Comparison of ENCODE assay signal across 20 cellular contexts in genomic region chr20:62554214-62554897, GRCh38.
DNase-seq lines count a peak whose midpoint lies in the region; ATAC-seq, FAIRE-seq and TF ChIP-seq lines count a peak whose summit lies in the region.
"Had no signal": no experiment of that assay in that cellular context is flagged by ENCODE, and none has a peak within 500 bp of the region (broad histone marks: within the 10 kb centered on the region; RNA-seq: fewer than 3 reads in every experiment).

No MANE protein-coding gene starts in this region.

- H2AFZ ChIP-seq in H1 (ENCODE audit: low read length) (no peak overlapping the region), neural progenitor cell (replicated peaks) (no peak overlapping the region)

- CTCF ChIA-PET in H1 (lab: Charles Lee; ENCODE audit: partially characterized antibody): interaction anchor here (0.7 to 2.7 kb wide), 10 partner anchors 10 to 69 kb away, joined by 3 to 15 read pairs (median 4); no protein-coding TSS in a partner anchor

- H3K4me2 ChIP-seq in H1 (ENCODE audit: insufficient read depth in 1 of 2, low read depth in 2 of 2, low read length in 2 of 2) (no peak overlapping the region), neural progenitor cell (no peak overlapping the region)

- DNase-seq in right atrium auricular region (ENCODE audit: low spot score) (no peak), left cardiac atrium (no peak), H1 (ENCODE audit: low read depth in 1 of 2, low spot score in 2 of 2) (no peak), neural progenitor cell (ENCODE audit: low spot score) (no peak), thyroid gland (no peak)
- DNase-seq: BE2C; CD8-positive, alpha-beta T cell; DND-41; GDM1; NCI-H446 treated with DMSO at 0.1 percent for 48 hours; NCI-H82 had no signal

- H3K4me3 Mint-ChIP-seq in neural progenitor cell: no peak overlapping the region
- H3K4me3 Mint-ChIP-seq: CD8-positive, alpha-beta T cell had no signal

- no peak overlapping the region for H2BK12ac ChIP-seq in H1 (ENCODE audit: low read depth, low read length)

- H3K27me3 ChIP-seq in right atrium auricular region (no peaks in the 10 kb centered on the region), H1 (replicated peaks in 1 of 4; ENCODE audit: control insufficient read depth in 3 of 4, extremely low read depth in 1 of 4, insufficient read depth in 3 of 4, low read length in 3 of 4) (peaks cover 10 to 27% (median 20%) of the 10 kb centered on the region in 4 experiments), neural progenitor cell (peaks cover 50% of the 10 kb centered on the region), stomach smooth muscle (ENCODE audit: control insufficient read depth in 1 of 2, insufficient read depth in 2 of 2, low read length in 2 of 2) (peaks cover 0 to 3% of the 10 kb centered on the region in 2 donors), thyroid gland (peaks cover 17% of the 10 kb centered on the region)

- intact Hi-C loops in left cardiac atrium (cut with DNase I): loop anchor here in 1 of 2 donors (5.0 kb wide), 1 partner anchor 37 kb away; no protein-coding TSS in a partner anchor
- intact Hi-C loops in thyroid gland (cut with DNase I): no loop called here

- ATAC-seq in left cardiac atrium (no peak), HG03354 (IDR thresholded peaks at IDR 0.05; ENCODE audit: poor library complexity, severe bottlenecking, unreplicated experiment) (no peak), HG02642 (IDR thresholded peaks at IDR 0.05; ENCODE audit: poor library complexity, unreplicated experiment) (no peak)
- ATAC-seq: CD8-positive, alpha-beta T cell; HCT116; K562 had no signal

- H3K27ac ChIP-seq in right atrium auricular region (peak overlapping the region; percentile 91 to 92), H1 (ENCODE audit: low read depth, low read length) (no peak overlapping the region), neural progenitor cell (no peak overlapping the region), stomach smooth muscle (ENCODE audit: low read length) (peak overlapping the region; percentile 71), thyroid gland (no peak overlapping the region)
- H3K27ac ChIP-seq: SJSA1 had no signal

- no peak overlapping the region for H2BK20ac ChIP-seq in H1 (ENCODE audit: low read length)

- no peak overlapping the region for H4K8ac ChIP-seq in H1 (ENCODE audit: extremely low read depth, insufficient read depth, low read length)

- no peak for FAIRE-seq in H1 (lab: Jason Lieb, UNC)
- FAIRE-seq: D721Med, GM12892, GM19239, K562 had no signal

- no peak overlapping the region for H3K56ac ChIP-seq in H1 (replicated peaks; ENCODE audit: insufficient read length, low read depth, low read length)

- H2AK5ac ChIP-seq in H1 (ENCODE audit: low read depth, low read length): no peak overlapping the region

- H3K4me1 ChIP-seq in right atrium auricular region: peaks cover 0 to 59% of the 10 kb centered on the region in 2 donors
- peaks cover 0 to 11% (median 2%) of the 10 kb centered on the region in 4 experiments; a peak in 5 of 7 replicates for H3K4me1 ChIP-seq in H1 (replicated peaks in 1 of 4; ENCODE audit: control insufficient read depth in 3 of 4, insufficient read depth in 4 of 4, low read length in 3 of 4)
- H3K4me1 ChIP-seq in neural progenitor cell: peaks cover 21% of the 10 kb centered on the region
- H3K4me1 ChIP-seq in stomach smooth muscle (ENCODE audit: control insufficient read depth, insufficient read depth, low read length): peaks cover 82% of the 10 kb centered on the region
- peaks cover 11 to 21% of the 10 kb centered on the region in 2 donors for H3K4me1 ChIP-seq in thyroid gland
- H3K4me1 ChIP-seq: BE2C, SJSA1 had no signal

- H3K9me3 ChIP-seq in right atrium auricular region: no peaks in the 10 kb centered on the region
- no peaks in the 10 kb centered on the region for H3K9me3 ChIP-seq in H1 (ENCODE audit: insufficient read depth in 2 of 2, low read depth in 1 of 2, low read length in 1 of 2)
- no peaks in the 10 kb centered on the region for H3K9me3 ChIP-seq in neural progenitor cell (ENCODE audit: low read depth)
- no peaks in the 10 kb centered on the region for H3K9me3 ChIP-seq in stomach smooth muscle (ENCODE audit: control insufficient read depth in 2 of 2, low read length in 2 of 2)
- H3K9me3 ChIP-seq in thyroid gland: no peaks in the 10 kb centered on the region
- H3K9me3 ChIP-seq: BE2C, SJSA1 had no signal

- peaks cover 39% of the 10 kb centered on the region for H3K4me1 Mint-ChIP-seq in neural progenitor cell

- TF ChIP-seq POLR2A in H1 (IDR thresholded peaks at IDR 0.05; ENCODE audit: control extremely low read depth in 1 of 2, low read depth in 2 of 2, low read length in 2 of 2) (no peak), thyroid gland (IDR thresholded peaks at IDR 0.05) (no peak)

- peak overlapping the region; percentile 55 for H4K91ac ChIP-seq in H1 (replicated peaks; ENCODE audit: insufficient read length, low read length)

- H3K9me3 Mint-ChIP-seq in neural progenitor cell: no peaks in the 10 kb centered on the region
- H3K9me3 Mint-ChIP-seq: CD8-positive, alpha-beta T cell had no signal

- no peak overlapping the region for H2BK15ac ChIP-seq in H1 (ENCODE audit: low read length)

- no peak overlapping the region for H3K4ac ChIP-seq in H1 (replicated peaks; ENCODE audit: insufficient read length, low read depth, low read length)

- no peak overlapping the region for H3K18ac ChIP-seq in H1 (ENCODE audit: extremely low read depth, low read length)

- TF ChIP-seq EP300 in H1 (IDR thresholded peaks at IDR 0.05; ENCODE audit: borderline replicate concordance in 1 of 2, low read depth in 2 of 2, low read length in 2 of 2): no peak

- H4K20me1 ChIP-seq in H1 (replicated peaks in 1 of 2; ENCODE audit: control insufficient read depth in 1 of 2, insufficient read depth in 2 of 2, low read length in 2 of 2): peaks cover 0 to 2% of the 10 kb centered on the region in 2 experiments
- H4K20me1 ChIP-seq in neural progenitor cell (ENCODE audit: low read depth): peaks cover 4% of the 10 kb centered on the region

- no peak for TF ChIP-seq CTCF in right atrium auricular region (IDR thresholded peaks at IDR 0.05)
- no peak for TF ChIP-seq CTCF in H1 (IDR thresholded peaks at IDR 0.05; ENCODE audit: control extremely low read depth in 1 of 3, insufficient read depth in 1 of 3, low read depth in 1 of 3, low read length in 3 of 3)
- TF ChIP-seq CTCF in neural progenitor cell (IDR thresholded peaks at IDR 0.05): no peak
- TF ChIP-seq CTCF in thyroid gland (IDR thresholded peaks at IDR 0.05): no peak

- no peak overlapping the region for H2BK5ac ChIP-seq in H1 (ENCODE audit: low read depth, low read length)

- no peak overlapping the region for H2BK120ac ChIP-seq in H1 (replicated peaks; ENCODE audit: low read depth, low read length)

- H3K36me3 Mint-ChIP-seq in neural progenitor cell: no peaks in the 10 kb centered on the region
- H3K36me3 Mint-ChIP-seq: CD8-positive, alpha-beta T cell had no signal

- H3K27me3 Mint-ChIP-seq in neural progenitor cell (ENCODE audit: insufficient read depth, low read depth): peaks cover 24% of the 10 kb centered on the region

- no peaks in the 10 kb centered on the region for H3K79me2 ChIP-seq in H1 (ENCODE audit: control insufficient read depth in 1 of 2, insufficient read depth in 2 of 2, low read length in 2 of 2)
- H3K79me2 ChIP-seq in neural progenitor cell (ENCODE audit: low read depth): no peaks in the 10 kb centered on the region

- peaks cover 3% of the 10 kb centered on the region for H3F3A ChIP-seq in neural progenitor cell (ENCODE audit: low read depth)

- H3K27ac Mint-ChIP-seq in neural progenitor cell: peak overlapping the region; percentile 26
- H3K27ac Mint-ChIP-seq: CD8-positive, alpha-beta T cell had no signal

- WGBS in H1 (ENCODE audit: extremely low coverage in 1 of 2, insufficient coverage in 1 of 2, insufficient read length in 1 of 2, insufficient replicate concordance in 2 of 2, low coverage in 1 of 2, low lambda C conversion rate in 2 of 2, missing lambda C conversion rate in 1 of 2), 2 experiments: 87% methylated on average over 20 of the region's 35 CpGs; no CpG with 5 or more reads in 1 of the 2 experiments
- WGBS in thyroid gland, 2 donors: 64 to 74% methylated on average over 30 to 32 of the region's 35 CpGs

- no peak overlapping the region for H4K5ac ChIP-seq in H1 (ENCODE audit: insufficient read length, low read depth, low read length)

- H3K9ac ChIP-seq in H1 (replicated peaks in 1 of 4; ENCODE audit: extremely low read depth in 1 of 4, low read depth in 3 of 4, low read length in 3 of 4): no peak overlapping the region
- H3K9ac ChIP-seq in neural progenitor cell: no peak overlapping the region
- H3K9ac ChIP-seq in stomach smooth muscle (ENCODE audit: low read length in 2 of 2): peak overlapping the region in 1 of 2 donors; percentile 42

- H3K36me3 ChIP-seq in right atrium auricular region (peaks cover 63% of the 10 kb centered on the region), H1 (ENCODE audit: control insufficient read depth in 2 of 4, insufficient read depth in 4 of 4, low read length in 3 of 4) (no peaks in the 10 kb centered on the region), neural progenitor cell (no peaks in the 10 kb centered on the region), stomach smooth muscle (ENCODE audit: control insufficient read depth in 2 of 2, insufficient read depth in 2 of 2, low read length in 2 of 2) (no peaks in the 10 kb centered on the region), thyroid gland (no peaks in the 10 kb centered on the region)
- H3K36me3 ChIP-seq: BE2C, SJSA1 had no signal

- H3K4me3 ChIP-seq in right atrium auricular region (peak overlapping the region; percentile 63 to 72), H1 (ENCODE audit: extremely low read depth in 1 of 4, insufficient read depth in 2 of 4, low read depth in 3 of 4, low read length in 4 of 4) (no peak overlapping the region), neural progenitor cell (no peak overlapping the region), stomach smooth muscle (ENCODE audit: low read length in 2 of 2) (peak overlapping the region; percentile 25 to 77), thyroid gland (replicated peaks in 1 of 3) (no peak overlapping the region)
- H3K4me3 ChIP-seq: K562, SJSA1 had no signal

- no peak overlapping the region for H3K23ac ChIP-seq in H1 (ENCODE audit: insufficient read length)

- H3K14ac ChIP-seq in H1 (ENCODE audit: insufficient read length): no peak overlapping the region

- POLR2A ChIA-PET in H1 (lab: Charles Lee; ENCODE audit: partially characterized antibody): interaction anchor here (0.6 kb wide), 2 partner anchors 23 to 74 kb away, joined by 3 read pairs; no protein-coding TSS in a partner anchor

- peaks cover 6% of the 10 kb centered on the region; the same call in 1 of the 2 replicates for H3K23me2 ChIP-seq in H1 (ENCODE audit: low read depth, low read length)

- no peak for TF ChIP-seq RAD21 in H1 (IDR thresholded peaks at IDR 0.05 in 1 of 2, conservative IDR thresholded peaks at IDR 0.05 in 1 of 2; ENCODE audit: low read depth in 2 of 2, low read length in 2 of 2)

- no peaks in the 10 kb centered on the region for H3K79me1 ChIP-seq in H1 (ENCODE audit: low read depth, low read length)

TF ChIP-seq in H1, 55 proteins besides CTCF, POLR2A, EP300 and RAD21 (continues in another document):
- TF ChIP-seq BACH1 (IDR thresholded peaks at IDR 0.05; ENCODE audit: low read length) (no peak), BRCA1 (IDR thresholded peaks at IDR 0.05; ENCODE audit: low read depth, low read length) (no peak), RFX5 (IDR thresholded peaks at IDR 0.05; ENCODE audit: borderline replicate concordance, low read depth, low read length) (no peak), SIRT6 (IDR thresholded peaks at IDR 0.05; ENCODE audit: low read length) (no peak)

Comparison
In these comparisons a context has a peak if more than half of its experiments do, and no peak if none do; other contexts are left out.
1. H3K27ac ChIP-seq: peak in right atrium auricular region (2 of 2) and stomach smooth muscle (single experiment); none in H1 (single experiment), neural progenitor cell (single experiment) and thyroid gland (0 of 3).
2. H3K4me3 ChIP-seq: peak in right atrium auricular region (2 of 2) and stomach smooth muscle (2 of 2); none in H1 (0 of 4), neural progenitor cell (single experiment) and thyroid gland (0 of 3).